1 cellular context compared by ENCODE assay signal in genomic region chr12:105357162-105357691, GRCh38.
A peak's percentile ranks its signal among the peaks of the same experiment; 100 is the strongest.
TF ChIP-seq lines count a peak whose summit lies in the region.

No MANE protein-coding gene starts in this region.

TF ChIP-seq in SK-N-SH, 30 proteins besides CTCF, POLR2A, EP300 and RAD21 (continued from another document):
- no peak for TF ChIP-seq USF1 (IDR thresholded peaks at IDR 0.05; ENCODE audit: borderline replicate concordance, low read depth)
- TF ChIP-seq RCOR1 (IDR thresholded peaks at IDR 0.05; ENCODE audit: low read length), result no peak
- no peak for TF ChIP-seq REST (IDR thresholded peaks at IDR 0.05; ENCODE audit: low read depth, low read length)
- peak; percentile 81 for TF ChIP-seq PBX3 (IDR thresholded peaks at IDR 0.05)
